ENCODE assay signal across 25 cellular contexts in genomic region chr1:59442492-59442891, GRCh38.
"Had no signal": no experiment of that assay in that cellular context is flagged by ENCODE, and none has a peak within 500 bp of the region (broad histone marks: within the 10 kb centered on the region; RNA-seq: fewer than 3 reads in every experiment).

No MANE protein-coding gene starts in this region.

- H3K36me3 ChIP-seq: colonic mucosa, left lung, neural progenitor cell, right lobe of liver, SJSA1, tibial artery had no signal

- H3K4me3 Mint-ChIP-seq: activated B cell treated with CpG ODN at 0.5 μM for 24 hours; activated naive CD4-positive, alpha-beta T cell treated with anti-CD3 and anti-CD28 coated beads, Interleukin-2, amount 50 U/mL, for 24 hours; activated T-cell treated with anti-CD3 and anti-CD28 coated beads, Interleukin-2, amount 50 U/mL, for 4 hours; effector memory CD8-positive, alpha-beta T cell; immature natural killer cell; naive thymus-derived CD4-positive, alpha-beta T cell; neural progenitor cell; T-helper 1 cell treated with Interleukin-12 subunit alpha and Interleukin-12 subunit beta and Interleukin-4 antibody, amounts not matched to agents 30 μg/mL and 1 μg/mL, for 36 hours had no signal

- H3K4me1 Mint-ChIP-seq: activated B cell treated with CpG ODN at 0.5 μM for 24 hours; activated naive CD4-positive, alpha-beta T cell treated with anti-CD3 and anti-CD28 coated beads, Interleukin-2, amount 50 U/mL, for 24 hours; immature natural killer cell had no signal

- H3K4me2 ChIP-seq: neural progenitor cell had no signal

- H3K4me3 ChIP-seq: colonic mucosa, dorsolateral prefrontal cortex, left lung, lung, neural progenitor cell, right lobe of liver, SJSA1, tibial artery had no signal

- H3K36me3 Mint-ChIP-seq: naive thymus-derived CD4-positive, alpha-beta T cell; neural progenitor cell had no signal

- H3K9ac ChIP-seq: neural progenitor cell had no signal

- H3K27me3 ChIP-seq: colonic mucosa, dorsolateral prefrontal cortex, left lung, neural progenitor cell, right lobe of liver, SJSA1, tibial artery had no signal

- H3K4me1 ChIP-seq: colonic mucosa, right lobe of liver had no signal

- H3K27ac ChIP-seq: colonic mucosa, dorsolateral prefrontal cortex, left lung, neural progenitor cell, right lobe of liver, SJSA1, tibial artery had no signal

- H3K9me3 ChIP-seq: colonic mucosa, left lung, right lobe of liver, SJSA1, tibial artery had no signal

- ATAC-seq: activated T-cell treated with anti-CD3 and anti-CD28 coated beads, Interleukin-2, amount 50 U/mL, for 4 hours; effector memory CD8-positive, alpha-beta T cell; left lung; naive thymus-derived CD4-positive, alpha-beta T cell; right lobe of liver had no signal

- H3K27ac Mint-ChIP-seq: activated B cell treated with CpG ODN at 0.5 μM for 24 hours; activated naive CD4-positive, alpha-beta T cell treated with anti-CD3 and anti-CD28 coated beads, Interleukin-2, amount 50 U/mL, for 24 hours; effector memory CD8-positive, alpha-beta T cell; immature natural killer cell; neural progenitor cell; T-helper 1 cell treated with Interleukin-12 subunit alpha and Interleukin-12 subunit beta and Interleukin-4 antibody, amounts not matched to agents 30 μg/mL and 1 μg/mL, for 36 hours had no signal

- H2AFZ ChIP-seq: neural progenitor cell had no signal

- H3K27me3 Mint-ChIP-seq: activated B cell treated with CpG ODN at 0.5 μM for 24 hours; activated naive CD4-positive, alpha-beta T cell treated with anti-CD3 and anti-CD28 coated beads, Interleukin-2, amount 50 U/mL, for 24 hours; effector memory CD8-positive, alpha-beta T cell; naive thymus-derived CD4-positive, alpha-beta T cell had no signal

- H3K9me3 Mint-ChIP-seq: activated B cell treated with CpG ODN at 0.5 μM for 24 hours; activated naive CD4-positive, alpha-beta T cell treated with anti-CD3 and anti-CD28 coated beads, Interleukin-2, amount 50 U/mL, for 24 hours; activated T-cell treated with anti-CD3 and anti-CD28 coated beads, Interleukin-2, amount 50 U/mL, for 4 hours; effector memory CD8-positive, alpha-beta T cell; immature natural killer cell; T-helper 1 cell treated with Interleukin-12 subunit alpha and Interleukin-12 subunit beta and Interleukin-4 antibody, amounts not matched to agents 30 μg/mL and 1 μg/mL, for 36 hours had no signal

- DNase-seq: activated B cell treated with CpG ODN at 0.5 μM for 24 hours; activated CD4-positive, alpha-beta T cell treated with anti-CD3 and anti-CD28 coated beads, Interleukin-2, amount 50 U/mL, for 1 hour; activated CD8-positive, alpha-beta memory T cell treated with anti-CD3 and anti-CD28 coated beads for 24 hours; activated CD8-positive, alpha-beta memory T cell treated with anti-CD3 and anti-CD28 coated beads, Interleukin-2, amount 50 U/mL, for 4 hours; activated gamma-delta T cell; activated T-cell treated with anti-CD3 and anti-CD28 coated beads, Interleukin-2, amount 50 U/mL, for 4 hours; colonic mucosa; dorsolateral prefrontal cortex; effector memory CD8-positive, alpha-beta T cell; immature natural killer cell; left lung; naive thymus-derived CD4-positive, alpha-beta T cell; posterior cingulate gyrus; right lobe of liver; small intestine; stimulated activated CD4-positive, alpha-beta T cell treated with anti-CD3 and anti-CD28 coated beads, Interleukin-15, amount 100 ng/mL, for 24 hours; stimulated activated CD4-positive, alpha-beta T cell treated with anti-CD3 and anti-CD28 coated beads, Interleukin-2, amount 100 ng/mL, for 48 hours; stimulated activated CD8-positive, alpha-beta memory T cell treated with anti-CD3 and anti-CD28 coated beads, Interleukin-4, amount 100 ng/mL, for 48 hours; stimulated activated naive CD4-positive, alpha-beta T cell; tibial artery had no signal
